In the genomic region with DNA sequence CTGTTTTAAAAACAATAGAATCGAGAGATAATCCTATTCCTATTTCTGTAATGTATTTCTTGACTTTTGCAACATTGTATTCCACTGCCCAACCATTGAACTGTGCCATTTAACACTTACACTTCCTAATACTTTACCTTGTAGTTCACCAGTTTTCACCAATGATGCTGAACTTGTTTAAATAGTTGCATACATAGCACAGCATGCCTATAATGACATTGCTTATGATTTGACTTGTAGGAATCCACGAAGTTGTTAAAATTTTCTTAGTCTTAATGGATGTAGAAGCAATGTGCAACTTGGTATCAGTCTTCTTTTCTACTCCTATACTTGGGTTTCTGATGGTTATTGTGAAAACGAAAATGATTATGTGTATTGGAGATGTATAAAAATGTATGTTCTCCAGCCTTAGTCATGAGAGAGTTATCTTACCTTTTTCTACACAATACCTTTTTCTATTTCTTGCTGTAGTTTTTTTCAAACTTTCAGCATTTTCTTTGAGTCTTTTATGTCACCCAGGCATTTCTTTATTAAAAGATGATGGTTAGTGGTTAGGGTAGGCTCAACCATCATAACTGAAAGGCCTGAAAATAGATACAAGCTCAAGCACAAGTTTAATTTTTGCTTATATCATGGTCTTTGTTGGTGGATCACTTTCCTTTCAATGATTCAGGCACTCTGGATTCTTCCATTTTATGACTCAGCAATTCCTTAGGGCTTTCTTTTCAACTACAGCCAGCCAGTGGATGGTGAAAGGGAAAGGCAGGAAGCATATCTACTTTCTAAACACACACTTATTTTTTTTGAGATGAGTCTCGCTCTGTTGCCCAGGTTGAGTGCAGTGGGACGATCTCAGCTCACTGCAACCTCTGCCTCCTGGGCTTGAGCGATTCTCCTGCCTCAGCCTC, we compare ENCODE assay signal across 9 cellular contexts. TPM values are rescaled to one million over a fixed set of nuclear protein-coding genes. Genes with fewer than 3 reads are reported as not detected.
DNase-seq lines count a peak whose midpoint lies in the region; ATAC-seq, FAIRE-seq and TF ChIP-seq lines count a peak whose summit lies in the region.
"Had no signal": no experiment of that assay in that cellular context is flagged by ENCODE, and none has a peak within 500 bp of the region (broad histone marks: within the 10 kb centered on the region; RNA-seq: fewer than 3 reads in every experiment).

No MANE protein-coding gene starts in this region.

- ATAC-seq in GM18505 (IDR thresholded peaks at IDR 0.05; ENCODE audit: unreplicated experiment) (peak; percentile 43), HG02588 (IDR thresholded peaks at IDR 0.05; ENCODE audit: unreplicated experiment) (peak; percentile 63), left lung (peak; percentile 37)

- no peaks in the 10 kb centered on the region for H3K9me3 ChIP-seq in left lung

- peaks cover 4% of the 10 kb centered on the region for H3K36me3 Mint-ChIP-seq in activated CD4-positive, alpha-beta memory T cell treated with anti-CD3 and anti-CD28 coated beads for 36 hours

- H3K4me3 ChIP-seq in left lung: no peak overlapping the region

- no peaks in the 10 kb centered on the region for H3K36me3 ChIP-seq in left lung

- peak; percentile 83 for DNase-seq in RCC 7860 (ENCODE audit: low spot score)
- DNase-seq in left lung: no peak
- DNase-seq in HEK293T (ENCODE audit: extremely low spot score): no peak
- no peak for DNase-seq in NCI-H524 (lab: John Stamatoyannopoulos, UW)
- no peak for DNase-seq in activated CD4-positive, alpha-beta memory T cell treated with anti-CD3 and anti-CD28 coated beads for 36 hours
- no peak for DNase-seq in hypothalamus (lab: John Stamatoyannopoulos, UW)

- intact Hi-C loops in left lung (cut with DNase I): no loop called here
- intact Hi-C loops in activated CD4-positive, alpha-beta memory T cell treated with anti-CD3 and anti-CD28 coated beads for 36 hours (cut with micrococcal nuclease): no loop called here

- CTCF ChIA-PET in HEK293T (lab: Yijun Ruan, JAX): no interaction called here
- CTCF ChIA-PET in activated CD4-positive, alpha-beta memory T cell treated with anti-CD3 and anti-CD28 coated beads for 36 hours (lab: Charles Lee): interaction anchor here (1.0 kb wide), 1 partner anchor 144 kb away, joined by 3 read pairs; no protein-coding TSS in a partner anchor

- H3K4me3 Mint-ChIP-seq in activated CD4-positive, alpha-beta memory T cell treated with anti-CD3 and anti-CD28 coated beads for 36 hours: no peak overlapping the region
- H3K4me3 Mint-ChIP-seq: activated naive CD4-positive, alpha-beta T cell treated with anti-CD3 and anti-CD28 coated beads, Interleukin-2, amount 50 U/mL, for 24 hours had no signal

- TF ChIP-seq CTCF in left lung (IDR thresholded peaks at IDR 0.05): no peak

- no peak overlapping the region for H3K27ac ChIP-seq in left lung

- no peaks in the 10 kb centered on the region for H3K27me3 ChIP-seq in left lung

- FAIRE-seq in RCC 7860 (lab: Jason Lieb, UNC): peak; percentile 80

- no peaks in the 10 kb centered on the region for H3K27me3 Mint-ChIP-seq in activated CD4-positive, alpha-beta memory T cell treated with anti-CD3 and anti-CD28 coated beads for 36 hours
- H3K27me3 Mint-ChIP-seq: activated naive CD4-positive, alpha-beta T cell treated with anti-CD3 and anti-CD28 coated beads, Interleukin-2, amount 50 U/mL, for 24 hours had no signal

- peaks cover 5% of the 10 kb centered on the region for H3K4me1 Mint-ChIP-seq in activated CD4-positive, alpha-beta memory T cell treated with anti-CD3 and anti-CD28 coated beads for 36 hours (ENCODE audit: low read depth)

- POLR2A ChIA-PET in HEK293T (lab: Yijun Ruan, JAX): no interaction called here
- POLR2A ChIA-PET in activated CD4-positive, alpha-beta memory T cell treated with anti-CD3 and anti-CD28 coated beads for 36 hours (lab: Charles Lee): no interaction called here

- no peak overlapping the region for H3K27ac Mint-ChIP-seq in activated CD4-positive, alpha-beta memory T cell treated with anti-CD3 and anti-CD28 coated beads for 36 hours
- H3K27ac Mint-ChIP-seq: activated naive CD4-positive, alpha-beta T cell treated with anti-CD3 and anti-CD28 coated beads, Interleukin-2, amount 50 U/mL, for 24 hours had no signal

- no peaks in the 10 kb centered on the region for H3K9me3 Mint-ChIP-seq in activated CD4-positive, alpha-beta memory T cell treated with anti-CD3 and anti-CD28 coated beads for 36 hours
- H3K9me3 Mint-ChIP-seq: activated naive CD4-positive, alpha-beta T cell treated with anti-CD3 and anti-CD28 coated beads, Interleukin-2, amount 50 U/mL, for 24 hours had no signal

- peaks cover 0 to 13% of the 10 kb centered on the region in 2 donors for H3K4me1 ChIP-seq in left lung

- no peak for TF ChIP-seq POLR2A in GM18505 (IDR thresholded peaks at IDR 0.05; ENCODE audit: borderline replicate concordance, extremely low read depth, insufficient read depth, insufficient read length)

TF ChIP-seq in HEK293T, 16 proteins besides CTCF, POLR2A, EP300 and RAD21:
- TF ChIP-seq SUZ12 (IDR thresholded peaks at IDR 0.05) (no peak), ELF4 (IDR thresholded peaks at IDR 0.05) (no peak), L3MBTL2 (conservative IDR thresholded peaks at IDR 0.05) (no peak)
TF ChIP-seq in HEK293T: peak in this region for 0.

RNA-seq across cellular contexts. Expression of gene GPD2, which starts 9.4 kb away (rescaled TPM):
- total RNA-seq in left lung: 10 to 100 TPM; 31.2 to 44.3 TPM
- total RNA-seq in activated CD4-positive, alpha-beta memory T cell treated with anti-CD3 and anti-CD28 coated beads for 36 hours: 10 to 100 TPM; 27.3 to 28.6 TPM
